ENCODE assay signal across 2 cellular contexts in genomic region chr2:75003276-75003675, GRCh38.
A peak's percentile ranks its signal among the peaks of the same experiment; 100 is the strongest.
TF ChIP-seq lines count a peak whose summit lies in the region.

No MANE protein-coding gene starts in this region.

TF ChIP-seq in IMR-90, 13 proteins besides CTCF, POLR2A, EP300 and RAD21:
- TF ChIP-seq NFE2L2 (IDR thresholded peaks at IDR 0.05; ENCODE audit: low read depth, low read length): no peak
- TF ChIP-seq MAZ (IDR thresholded peaks at IDR 0.05; ENCODE audit: borderline replicate concordance, low read depth, low read length): no peak
- no peak for TF ChIP-seq ELK1 (IDR thresholded peaks at IDR 0.05; ENCODE audit: borderline replicate concordance, low read depth, low read length)
- no peak for TF ChIP-seq CEBPB (IDR thresholded peaks at IDR 0.05; ENCODE audit: low read depth, low read length)
- no peak for TF ChIP-seq MXI1 (IDR thresholded peaks at IDR 0.05; ENCODE audit: borderline replicate concordance, low read depth, low read length)

TF ChIP-seq in HepG2, 621 proteins besides CTCF, POLR2A, EP300 and RAD21 (continues in another document):
- TF ChIP-seq ZNF704 (CRISPR knock-in tag; IDR thresholded peaks at IDR 0.05; ENCODE audit: borderline replicate concordance) (no peak), MAX (IDR thresholded peaks at IDR 0.05) (peak; percentile 59), ZMYM2 (CRISPR knock-in tag; IDR thresholded peaks at IDR 0.05) (0 out of 2 replicates have a peak, but pooled peaks have one; percentile 50), ZNF362 (CRISPR knock-in tag; IDR thresholded peaks at IDR 0.05; ENCODE audit: borderline replicate concordance) (peak; percentile 68; the same call in 1 of the 2 replicates), ZFX (CRISPR knock-in tag; IDR thresholded peaks at IDR 0.05; ENCODE audit: low read depth) (no peak), RAD51 (IDR thresholded peaks at IDR 0.05; ENCODE audit: borderline replicate concordance) (no peak), EHMT2 (IDR thresholded peaks at IDR 0.05; ENCODE audit: borderline replicate concordance, low read depth, low read length) (0 out of 2 replicates have a peak, but pooled peaks have one; percentile 45), ZNF180 (CRISPR knock-in tag; IDR thresholded peaks at IDR 0.05; ENCODE audit: borderline replicate concordance, low read depth) (no peak), ZNF331 (CRISPR knock-in tag; IDR thresholded peaks at IDR 0.05) (no peak), SMAD9 (CRISPR knock-in tag; IDR thresholded peaks at IDR 0.05) (no peak), DDIT3 (CRISPR knock-in tag; IDR thresholded peaks at IDR 0.05) (no peak), HNF4A (CRISPR knock-in tag; IDR thresholded peaks at IDR 0.05) (peak; percentile 70), DPF2 (CRISPR knock-in tag; IDR thresholded peaks at IDR 0.05; ENCODE audit: borderline replicate concordance, low read depth) (no peak), PAXIP1 (CRISPR knock-in tag; conservative IDR thresholded peaks at IDR 0.05) (0 out of 2 replicates have a peak, but pooled peaks have one; percentile 29), ZNF441 (CRISPR knock-in tag; IDR thresholded peaks at IDR 0.05; ENCODE audit: borderline replicate concordance) (no peak), ESRRA (CRISPR knock-in tag; IDR thresholded peaks at IDR 0.05; ENCODE audit: low read depth) (peak; percentile 66; the same call in 1 of the 2 replicates), SKI (IDR thresholded peaks at IDR 0.05; ENCODE audit: partially characterized antibody) (no peak), ZNF121 (CRISPR knock-in tag; IDR thresholded peaks at IDR 0.05) (no peak), NFAT5 (CRISPR knock-in tag; IDR thresholded peaks at IDR 0.05) (no peak), ATF4 (CRISPR knock-in tag; IDR thresholded peaks at IDR 0.05) (peak in 1 of 2 experiments; percentile 20; a peak in 1 of 4 replicates), RERE (CRISPR knock-in tag; IDR thresholded peaks at IDR 0.05; ENCODE audit: low read depth) (no peak), KLF11 (CRISPR knock-in tag; IDR thresholded peaks at IDR 0.05) (no peak), ARNTL (CRISPR knock-in tag; IDR thresholded peaks at IDR 0.05) (no peak)
